25 cellular contexts compared by ENCODE assay signal in the genomic region with DNA sequence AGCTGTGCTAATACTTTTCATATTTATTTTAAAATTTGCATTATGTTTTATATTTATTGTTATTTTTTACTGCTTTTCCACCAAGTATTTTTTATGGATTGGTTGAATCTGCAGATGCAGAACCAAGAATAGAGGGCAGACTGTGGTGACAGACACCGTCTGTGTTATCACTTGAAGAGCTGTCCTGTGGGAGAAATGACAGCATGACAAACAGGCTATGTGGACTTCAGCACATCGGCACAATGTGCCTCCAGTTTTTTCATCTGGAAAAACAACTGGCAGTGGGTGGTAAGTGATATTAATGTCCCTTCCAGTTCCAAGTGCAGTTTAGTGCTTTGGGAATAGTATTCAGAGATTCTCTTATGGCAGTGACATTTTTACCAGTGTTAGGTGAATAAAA.
"Had no signal": no experiment of that assay in that cellular context is flagged by ENCODE, and none has a peak within 500 bp of the region (broad histone marks: within the 10 kb centered on the region; RNA-seq: fewer than 3 reads in every experiment).

No MANE protein-coding gene starts in this region.

- H3K27me3 Mint-ChIP-seq: dendritic cell treated with granulocyte-macrophage colony-stimulating factor and Interleukin-4, amounts not matched to agents 40 ng/mL and 50 ng/mL, for 4 days; effector memory CD8-positive, alpha-beta T cell; naive thymus-derived CD8-positive, alpha-beta T cell; stimulated activated memory B cell treated with anti-CD40 and anti-IgM and Interleukin-4, amounts not matched to agents 10 μg/mL and 1 μg/mL and 100 μg/mL, for 72 hours; stimulated activated naive CD8-positive, alpha-beta T cell treated with anti-CD3 and anti-CD28 coated beads, Interleukin-15, amount 100 ng/mL, for 72 hours had no signal

- DNase-seq: cerebellar nuclear complex; effector memory CD8-positive, alpha-beta T cell; gastrocnemius medialis; glutamatergic neuron; hippocampal formation; kidney glomerular epithelial cell; left lung; mucosa of descending colon; naive thymus-derived CD8-positive, alpha-beta T cell; spleen; stimulated activated CD4-positive, alpha-beta T cell treated with anti-CD3 and anti-CD28 coated beads, Interleukin-15, amount 100 ng/mL, for 24 hours; stimulated activated CD4-positive, alpha-beta T cell treated with anti-CD3 and anti-CD28 coated beads, Interleukin-1b, Interleukin-23, amount 100 ng/mL, for 48 hours; stimulated activated CD4-positive, alpha-beta T cell treated with anti-CD3 and anti-CD28 coated beads, Interleukin-4, amount 100 ng/mL, for 24 hours; stimulated activated naive CD8-positive, alpha-beta T cell treated with anti-CD3 and anti-CD28 coated beads, Interleukin-15, amount 100 ng/mL, for 72 hours; testis; upper lobe of right lung had no signal

- H3K4me1 ChIP-seq: gastrocnemius medialis, left lung, spleen, tibial nerve, upper lobe of right lung, vagina had no signal

- H3K27ac ChIP-seq: epithelial cell of prostate, esophagus muscularis mucosa, gastrocnemius medialis, left lung, spleen, testis, tibial nerve, upper lobe of right lung, vagina had no signal

- ATAC-seq: effector memory CD8-positive, alpha-beta T cell; gastrocnemius medialis; left lung; mucosa of descending colon; naive thymus-derived CD8-positive, alpha-beta T cell; sciatic nerve; stimulated activated memory B cell treated with anti-CD40 and anti-IgM and Interleukin-4, amounts not matched to agents 10 μg/mL and 1 μg/mL and 100 μg/mL, for 72 hours; stimulated activated naive CD8-positive, alpha-beta T cell treated with anti-CD3 and anti-CD28 coated beads, Interleukin-15, amount 100 ng/mL, for 72 hours; upper lobe of right lung had no signal

- H3K9me3 Mint-ChIP-seq: dendritic cell treated with granulocyte-macrophage colony-stimulating factor and Interleukin-4, amounts not matched to agents 40 ng/mL and 50 ng/mL, for 4 days; effector memory CD8-positive, alpha-beta T cell; neural crest cell; stimulated activated memory B cell treated with anti-CD40 and anti-IgM and Interleukin-4, amounts not matched to agents 10 μg/mL and 1 μg/mL and 100 μg/mL, for 72 hours had no signal

- FAIRE-seq: colon had no signal

- H3K36me3 Mint-ChIP-seq: stimulated activated memory B cell treated with anti-CD40 and anti-IgM and Interleukin-4, amounts not matched to agents 10 μg/mL and 1 μg/mL and 100 μg/mL, for 72 hours had no signal

- H3K4me1 Mint-ChIP-seq: naive thymus-derived CD8-positive, alpha-beta T cell; stimulated activated memory B cell treated with anti-CD40 and anti-IgM and Interleukin-4, amounts not matched to agents 10 μg/mL and 1 μg/mL and 100 μg/mL, for 72 hours; stimulated activated naive CD8-positive, alpha-beta T cell treated with anti-CD3 and anti-CD28 coated beads, Interleukin-15, amount 100 ng/mL, for 72 hours had no signal

- H3K36me3 ChIP-seq: esophagus muscularis mucosa, gastrocnemius medialis, left lung, spleen, tibial nerve, upper lobe of right lung, vagina had no signal

- H3K27ac Mint-ChIP-seq: dendritic cell treated with granulocyte-macrophage colony-stimulating factor and Interleukin-4, amounts not matched to agents 40 ng/mL and 50 ng/mL, for 4 days; effector memory CD8-positive, alpha-beta T cell; naive thymus-derived CD8-positive, alpha-beta T cell; stimulated activated memory B cell treated with anti-CD40 and anti-IgM and Interleukin-4, amounts not matched to agents 10 μg/mL and 1 μg/mL and 100 μg/mL, for 72 hours; stimulated activated naive CD8-positive, alpha-beta T cell treated with anti-CD3 and anti-CD28 coated beads, Interleukin-15, amount 100 ng/mL, for 72 hours had no signal

- H3K27me3 ChIP-seq: esophagus muscularis mucosa, gastrocnemius medialis, left lung, spleen, testis, tibial nerve, upper lobe of right lung, vagina had no signal

- H3K9me3 ChIP-seq: esophagus muscularis mucosa, gastrocnemius medialis, left lung, mucosa of descending colon, spleen, testis, tibial nerve, upper lobe of right lung, vagina had no signal

- H3K4me3 Mint-ChIP-seq: dendritic cell treated with granulocyte-macrophage colony-stimulating factor and Interleukin-4, amounts not matched to agents 40 ng/mL and 50 ng/mL, for 4 days; effector memory CD8-positive, alpha-beta T cell; naive thymus-derived CD8-positive, alpha-beta T cell; neural crest cell; stimulated activated memory B cell treated with anti-CD40 and anti-IgM and Interleukin-4, amounts not matched to agents 10 μg/mL and 1 μg/mL and 100 μg/mL, for 72 hours; stimulated activated naive CD8-positive, alpha-beta T cell treated with anti-CD3 and anti-CD28 coated beads, Interleukin-15, amount 100 ng/mL, for 72 hours had no signal

- H3K4me3 ChIP-seq: esophagus muscularis mucosa, gastrocnemius medialis, left lung, mucosa of descending colon, spleen, testis, tibial nerve, upper lobe of right lung, vagina had no signal
